In genomic region chr7:30660331-30661255, GRCh38 we compare ENCODE assay signal across 19 cellular contexts. TPM values are rescaled to one million over a fixed set of nuclear protein-coding genes. Genes with fewer than 3 reads are reported as not detected.
DNase-seq lines count a peak whose midpoint lies in the region; ATAC-seq, FAIRE-seq and TF ChIP-seq lines count a peak whose summit lies in the region.
"Had no signal": no experiment of that assay in that cellular context is flagged by ENCODE, and none has a peak within 500 bp of the region (broad histone marks: within the 10 kb centered on the region; RNA-seq: fewer than 3 reads in every experiment).

No MANE protein-coding gene starts in this region.

- intact Hi-C loops in kidney (cut with DNase I): no loop called here
- intact Hi-C loops in naive thymus-derived CD4-positive, alpha-beta T cell (cut with micrococcal nuclease): no loop called here

- H3K4me1 Mint-ChIP-seq in naive thymus-derived CD4-positive, alpha-beta T cell: peaks cover 0 to 5% (median 0%) of the 10 kb centered on the region in 7 donors
- H3K4me1 Mint-ChIP-seq: neural crest cell had no signal

- no peaks in the 10 kb centered on the region for H3K36me3 ChIP-seq in kidney (ENCODE audit: control insufficient read depth in 1 of 2, insufficient read depth in 2 of 2, low read length in 2 of 2)
- H3K36me3 ChIP-seq in naive thymus-derived CD4-positive, alpha-beta T cell (ENCODE audit: control insufficient read depth in 2 of 3, insufficient read depth in 3 of 3, low read length in 3 of 3): no peaks in the 10 kb centered on the region
- H3K36me3 ChIP-seq: thyroid gland had no signal

- DNase-seq in DMS 273 treated with DMSO at 0.1 percent for 48 hours (lab: John Stamatoyannopoulos, UW) (peak; percentile 97), NCI-H1092 treated with DMSO at 0.1 percent for 48 hours (lab: John Stamatoyannopoulos, UW) (peak; percentile 93), NCI-H510A (lab: John Stamatoyannopoulos, UW) (peak; percentile 41), kidney (peak; percentile 54)
- no peak for DNase-seq in naive thymus-derived CD4-positive, alpha-beta T cell
- DNase-seq: activated naive CD4-positive, alpha-beta T cell treated with Interleukin-2 at 50 U/mL for 16 hours; EL; GM23248; Kasumi-1; mesenchymal stem cell; thyroid gland had no signal

- no peaks in the 10 kb centered on the region for H3K9me3 ChIP-seq in kidney (ENCODE audit: control insufficient read depth in 1 of 2, low read length in 2 of 2)
- H3K9me3 ChIP-seq in naive thymus-derived CD4-positive, alpha-beta T cell (ENCODE audit: control insufficient read depth in 2 of 3, low read length in 3 of 3): no peaks in the 10 kb centered on the region
- H3K9me3 ChIP-seq: thyroid gland had no signal

- peaks cover 0 to 5% (median 0%) of the 10 kb centered on the region in 5 donors for H3K36me3 Mint-ChIP-seq in naive thymus-derived CD4-positive, alpha-beta T cell

- H3K27ac Mint-ChIP-seq in naive thymus-derived CD4-positive, alpha-beta T cell: no peak overlapping the region
- H3K27ac Mint-ChIP-seq: T-helper 1 cell treated with Interleukin-12 subunit alpha and Interleukin-12 subunit beta and Interleukin-4 antibody, amounts not matched to agents 30 μg/mL and 1 μg/mL, for 36 hours had no signal

- no peak for FAIRE-seq in kidney (lab: Jason Lieb, UNC)
- FAIRE-seq: RCC 7860 had no signal

- no peaks in the 10 kb centered on the region for H3K4me1 ChIP-seq in kidney (ENCODE audit: control insufficient read depth in 1 of 2, insufficient read depth in 1 of 2, low read depth in 1 of 2, low read length in 2 of 2)
- no peaks in the 10 kb centered on the region for H3K4me1 ChIP-seq in naive thymus-derived CD4-positive, alpha-beta T cell (ENCODE audit: control insufficient read depth in 2 of 2, insufficient read depth in 2 of 2, low read length in 2 of 2)
- H3K4me1 ChIP-seq: thyroid gland had no signal

- H3K27me3 Mint-ChIP-seq in naive thymus-derived CD4-positive, alpha-beta T cell: peaks cover 0 to 4% (median 0%) of the 10 kb centered on the region in 5 donors

- ATAC-seq in HG03039 (IDR thresholded peaks at IDR 0.05; ENCODE audit: unreplicated experiment) (no peak), HG02981 (IDR thresholded peaks at IDR 0.05; ENCODE audit: unreplicated experiment) (no peak)
- ATAC-seq in naive thymus-derived CD4-positive, alpha-beta T cell: no peak
- ATAC-seq: esophagus mucosa had no signal

- no peak overlapping the region for H3K4me3 ChIP-seq in kidney (ENCODE audit: low read length in 2 of 2)
- H3K4me3 ChIP-seq in naive thymus-derived CD4-positive, alpha-beta T cell (ENCODE audit: low read length): no peak overlapping the region
- H3K4me3 ChIP-seq: GM23248, thyroid gland had no signal

- no peaks in the 10 kb centered on the region for H3K27me3 ChIP-seq in naive thymus-derived CD4-positive, alpha-beta T cell (ENCODE audit: control insufficient read depth in 2 of 2, insufficient read depth in 2 of 2, low read length in 2 of 2)
- H3K27me3 ChIP-seq: thyroid gland had no signal

- no peak overlapping the region for H3K9ac ChIP-seq in kidney (ENCODE audit: low read length in 2 of 2)
- H3K9ac ChIP-seq: GM23248 had no signal

- no peak for TF ChIP-seq CTCF in kidney (IDR thresholded peaks at IDR 0.05; ENCODE audit: borderline replicate concordance, extremely low read depth, insufficient read depth)

- no peak overlapping the region for H3K27ac ChIP-seq in kidney (ENCODE audit: low read depth in 2 of 2, low read length in 2 of 2)
- H3K27ac ChIP-seq in naive thymus-derived CD4-positive, alpha-beta T cell (ENCODE audit: low read depth, low read length): no peak overlapping the region
- H3K27ac ChIP-seq: GM23248, thyroid gland had no signal

- POLR2A ChIA-PET in naive thymus-derived CD4-positive, alpha-beta T cell (lab: Charles Lee): no interaction called here

- H3K9me3 Mint-ChIP-seq in naive thymus-derived CD4-positive, alpha-beta T cell: no peaks in the 10 kb centered on the region
- H3K9me3 Mint-ChIP-seq: neural crest cell; T-helper 1 cell treated with Interleukin-12 subunit alpha and Interleukin-12 subunit beta and Interleukin-4 antibody, amounts not matched to agents 30 μg/mL and 1 μg/mL, for 36 hours had no signal

- H3K4me3 Mint-ChIP-seq in naive thymus-derived CD4-positive, alpha-beta T cell: no peak overlapping the region
- H3K4me3 Mint-ChIP-seq: neural crest cell; T-helper 1 cell treated with Interleukin-12 subunit alpha and Interleukin-12 subunit beta and Interleukin-4 antibody, amounts not matched to agents 30 μg/mL and 1 μg/mL, for 36 hours had no signal

- CTCF ChIA-PET in naive thymus-derived CD4-positive, alpha-beta T cell (lab: Charles Lee): no interaction called here

RNA-seq across cellular contexts. Expression of gene CRHR2, which starts 21.7 kb away (rescaled TPM):
- not detected for total RNA-seq in kidney
- not detected for polyA plus RNA-seq in kidney (ENCODE audit: insufficient read depth, low read depth, low replicate concordance)
- total RNA-seq in naive thymus-derived CD4-positive, alpha-beta T cell: not detected
- polyA plus RNA-seq in naive thymus-derived CD4-positive, alpha-beta T cell: not detected
- total RNA-seq: dermis microvascular lymphatic vessel endothelial cell, esophagus mucosa, GM23248, NCI-H460, neural crest cell had no signal

Comparison
In these comparisons a context has a peak if more than half of its experiments do, and no peak if none do; other contexts are left out.
1. DNase-seq: peak in DMS 273 treated with DMSO at 0.1 percent for 48 hours (single experiment), NCI-H1092 treated with DMSO at 0.1 percent for 48 hours (single experiment), NCI-H510A (single experiment) and kidney (single experiment); none in naive thymus-derived CD4-positive, alpha-beta T cell (0 of 9).